In genomic region chr20:42553374-42553773, GRCh38 we compare ENCODE assay signal across 18 cellular contexts.
"Had no signal": no experiment of that assay in that cellular context is flagged by ENCODE, and none has a peak within 500 bp of the region (broad histone marks: within the 10 kb centered on the region; RNA-seq: fewer than 3 reads in every experiment).

No MANE protein-coding gene starts in this region.

- H3K36me3 Mint-ChIP-seq: activated naive CD4-positive, alpha-beta T cell treated with anti-CD3 and anti-CD28 coated beads, Interleukin-2, amount 50 U/mL, for 24 hours; brain had no signal

- DNase-seq: activated T-cell treated with anti-CD3 and anti-CD28 coated beads for 4 hours; amygdala; cortex of kidney; effector memory CD8-positive, alpha-beta T cell; kidney; left ventricle myocardium inferior; stimulated activated CD4-positive, alpha-beta T cell treated with anti-CD3 and anti-CD28 coated beads, Interleukin-15, amount 100 ng/mL, for 24 hours; stimulated activated CD4-positive, alpha-beta T cell treated with anti-CD3 and anti-CD28 coated beads, Interleukin-4, amount 100 ng/mL, for 24 hours; stimulated activated naive CD8-positive, alpha-beta T cell treated with anti-CD3 and anti-CD28 coated beads, Interleukin-15, amount 100 ng/mL, for 72 hours; T1000; testis; upper lobe of right lung had no signal

- H3K27me3 Mint-ChIP-seq: activated naive CD4-positive, alpha-beta T cell treated with anti-CD3 and anti-CD28 coated beads, Interleukin-2, amount 50 U/mL, for 24 hours; activated T-helper 17 cell treated with anti-CD3 and anti-CD28 coated beads, Interleukin-2, amount 50 U/mL, for 72 hours; central memory CD8-positive, alpha-beta T cell; effector memory CD8-positive, alpha-beta T cell had no signal

- H3K9me3 ChIP-seq: left ventricle myocardium inferior, testis, upper lobe of right lung had no signal

- H3K4me1 Mint-ChIP-seq: activated naive CD4-positive, alpha-beta T cell treated with anti-CD3 and anti-CD28 coated beads, Interleukin-2, amount 50 U/mL, for 24 hours; activated T-helper 17 cell treated with anti-CD3 and anti-CD28 coated beads, Interleukin-2, amount 50 U/mL, for 72 hours; central memory CD8-positive, alpha-beta T cell; neural crest cell; stimulated activated naive CD8-positive, alpha-beta T cell treated with anti-CD3 and anti-CD28 coated beads, Interleukin-15, amount 100 ng/mL, for 72 hours had no signal

- FAIRE-seq: kidney had no signal

- H3K4me2 ChIP-seq: hepatocyte had no signal

- ATAC-seq: activated T-helper 17 cell treated with anti-CD3 and anti-CD28 coated beads, Interleukin-2, amount 50 U/mL, for 72 hours; effector memory CD8-positive, alpha-beta T cell; stimulated activated naive CD8-positive, alpha-beta T cell treated with anti-CD3 and anti-CD28 coated beads, Interleukin-15, amount 100 ng/mL, for 72 hours; upper lobe of right lung had no signal

- H3K4me3 ChIP-seq: hepatocyte, left ventricle myocardium inferior, testis, upper lobe of right lung had no signal

- H3K4me1 ChIP-seq: left ventricle myocardium inferior, testis, upper lobe of right lung had no signal

- H3K36me3 ChIP-seq: left ventricle myocardium inferior, upper lobe of right lung had no signal

- H3K4me3 Mint-ChIP-seq: activated naive CD4-positive, alpha-beta T cell treated with anti-CD3 and anti-CD28 coated beads, Interleukin-2, amount 50 U/mL, for 24 hours; activated T-helper 17 cell treated with anti-CD3 and anti-CD28 coated beads, Interleukin-2, amount 50 U/mL, for 72 hours; brain; central memory CD8-positive, alpha-beta T cell; effector memory CD8-positive, alpha-beta T cell; neural crest cell; stimulated activated naive CD8-positive, alpha-beta T cell treated with anti-CD3 and anti-CD28 coated beads, Interleukin-15, amount 100 ng/mL, for 72 hours had no signal

- H3K27ac Mint-ChIP-seq: activated naive CD4-positive, alpha-beta T cell treated with anti-CD3 and anti-CD28 coated beads, Interleukin-2, amount 50 U/mL, for 24 hours; activated T-helper 17 cell treated with anti-CD3 and anti-CD28 coated beads, Interleukin-2, amount 50 U/mL, for 72 hours; brain; effector memory CD8-positive, alpha-beta T cell; stimulated activated naive CD8-positive, alpha-beta T cell treated with anti-CD3 and anti-CD28 coated beads, Interleukin-15, amount 100 ng/mL, for 72 hours had no signal

- H3K27me3 ChIP-seq: testis, upper lobe of right lung had no signal

- H2AFZ ChIP-seq: hepatocyte had no signal

- H3K27ac ChIP-seq: hepatocyte, left ventricle myocardium inferior, testis, upper lobe of right lung had no signal

- H3K9me3 Mint-ChIP-seq: activated naive CD4-positive, alpha-beta T cell treated with anti-CD3 and anti-CD28 coated beads, Interleukin-2, amount 50 U/mL, for 24 hours; neural crest cell; stimulated activated naive CD8-positive, alpha-beta T cell treated with anti-CD3 and anti-CD28 coated beads, Interleukin-15, amount 100 ng/mL, for 72 hours had no signal

- H3K79me2 ChIP-seq: hepatocyte had no signal
